16 cellular contexts compared by ENCODE assay signal in genomic region chr10:123890246-123890645, GRCh38. TPM values are rescaled to one million over a fixed set of nuclear protein-coding genes. Genes with fewer than 3 reads are reported as not detected.
A peak's percentile ranks its signal among the peaks of the same experiment; 100 is the strongest.
DNase-seq lines count a peak whose midpoint lies in the region; ATAC-seq, FAIRE-seq and TF ChIP-seq lines count a peak whose summit lies in the region.
"Had no signal": no experiment of that assay in that cellular context is flagged by ENCODE, and none has a peak within 500 bp of the region (broad histone marks: within the 10 kb centered on the region; RNA-seq: fewer than 3 reads in every experiment).

No MANE protein-coding gene starts in this region.

- H3F3A ChIP-seq in GM23338 (replicated peaks; ENCODE audit: low read depth): no peaks in the 10 kb centered on the region; the same call in 1 of the 2 replicates

- H3K4me1 Mint-ChIP-seq in GM23338: peaks cover 20% of the 10 kb centered on the region
- H3K4me1 Mint-ChIP-seq in glutamatergic neuron (ENCODE audit: low read depth, unreplicated experiment): peaks cover 2% of the 10 kb centered on the region
- H3K4me1 Mint-ChIP-seq: activated T-helper 17 cell treated with anti-CD3 and anti-CD28 coated beads, Interleukin-2, amount 50 U/mL, for 72 hours had no signal

- H3K9ac ChIP-seq in endothelial cell of umbilical vein (replicated peaks; ENCODE audit: extremely low read depth, insufficient read depth, low read length): no peak overlapping the region
- H3K9ac ChIP-seq: BLaER1 treated with 17β-estradiol and CSF1 and Interleukin-3, amounts not matched to agents 10 nM and 100 nM had no signal

- H3K4me1 ChIP-seq in GM23338 (ENCODE audit: insufficient read depth): peaks cover 21% of the 10 kb centered on the region
- no peaks in the 10 kb centered on the region for H3K4me1 ChIP-seq in endothelial cell of umbilical vein (ENCODE audit: control insufficient read depth, extremely low read depth, insufficient read depth, low read length)
- H3K4me1 ChIP-seq in testis: peaks cover 10% of the 10 kb centered on the region

- H3K4me3 Mint-ChIP-seq in GM23338 (peak overlapping the region; percentile 77; the same call in 2 of the 3 replicates), glutamatergic neuron (ENCODE audit: unreplicated experiment) (no peak overlapping the region)
- H3K4me3 Mint-ChIP-seq: activated T-helper 17 cell treated with anti-CD3 and anti-CD28 coated beads, Interleukin-2, amount 50 U/mL, for 72 hours; dendritic cell treated with granulocyte-macrophage colony-stimulating factor and Interleukin-4, amounts not matched to agents 40 ng/mL and 50 ng/mL, for 4 days; HFFc6; stimulated activated memory B cell treated with anti-CD40 and anti-IgM and Interleukin-4, amounts not matched to agents 10 μg/mL and 1 μg/mL and 100 μg/mL, for 72 hours had no signal

- CTCF ChIA-PET in endothelial cell of umbilical vein (lab: Charles Lee): no interaction called here

- H3K4me3 ChIP-seq in GM23338: 0 out of 2 replicates have a peak overlapping the region, but pooled peaks have one; percentile 81
- H3K4me3 ChIP-seq in endothelial cell of umbilical vein (replicated peaks in 1 of 3; ENCODE audit: insufficient read depth in 1 of 3, low read depth in 1 of 3, low read length in 3 of 3): no peak overlapping the region
- peak overlapping the region; percentile 54 to 57 for H3K4me3 ChIP-seq in testis
- peak overlapping the region in 4 of 59 donors; percentile 38 to 53 (median 48) for H3K4me3 ChIP-seq in dorsolateral prefrontal cortex
- H3K4me3 ChIP-seq: BLaER1 treated with 17β-estradiol and CSF1 and Interleukin-3, amounts not matched to agents 10 nM and 100 nM had no signal

- no peak for FAIRE-seq in endothelial cell of umbilical vein (lab: Jason Lieb, UNC)
- FAIRE-seq: TTC549 had no signal

- WGBS in testis, 2 donors: 38 to 66% methylated on average over 8 of the region's 8 CpGs

- DNase-seq in GM23338 (ENCODE audit: low spot score) (no peak), endothelial cell of umbilical vein (ENCODE audit: low read depth, low spot score) (no peak), midbrain (lab: John Stamatoyannopoulos, UW) (peak; percentile 34), testis (no peak), glutamatergic neuron (no peak), ACHN (no peak), dorsolateral prefrontal cortex (no peak), T-helper 9 cell (no peak)
- DNase-seq: activated CD4-positive, alpha-beta T cell treated with anti-CD3 and anti-CD28 coated beads, Interleukin-2, amount 50 U/mL, for 48 hours; HFFc6; immature natural killer cell had no signal

- TF ChIP-seq CTCF in GM23338 (conservative IDR thresholded peaks at IDR 0.05; ENCODE audit: low read depth in 2 of 2) (no peak), endothelial cell of umbilical vein (IDR thresholded peaks at IDR 0.05; ENCODE audit: extremely low read depth in 1 of 2, insufficient read depth in 1 of 2, low read depth in 1 of 2, low read length in 2 of 2) (no peak), testis (IDR thresholded peaks at IDR 0.05) (no peak), glutamatergic neuron (IDR thresholded peaks at IDR 0.05; ENCODE audit: partially characterized antibody, unreplicated experiment) (no peak), dorsolateral prefrontal cortex (IDR thresholded peaks at IDR 0.05 in 54 of 56, conservative IDR thresholded peaks at IDR 0.05 in 2 of 56; ENCODE audit: low read depth in 1 of 56, partially characterized antibody in 56 of 56) (no peak)

- dilution Hi-C loops in endothelial cell of umbilical vein (cut with MboI; ENCODE audit: extremely low pct_ligation_motif_present, low sequenced_read_pairs): no loop called here

- H3K27me3 ChIP-seq in GM23338 (ENCODE audit: insufficient read depth): peaks cover 30% of the 10 kb centered on the region
- peaks cover 10 to 17% of the 10 kb centered on the region in 2 experiments for H3K27me3 ChIP-seq in endothelial cell of umbilical vein (ENCODE audit: control insufficient read depth in 2 of 2, insufficient read depth in 2 of 2, low read length in 2 of 2)
- H3K27me3 ChIP-seq in testis: no peaks in the 10 kb centered on the region
- H3K27me3 ChIP-seq in dorsolateral prefrontal cortex: peaks cover 0 to 29% (median 13%) of the 10 kb centered on the region in 45 donors
- H3K27me3 ChIP-seq: BLaER1 treated with 17β-estradiol and CSF1 and Interleukin-3, amounts not matched to agents 10 nM and 100 nM had no signal

- intact Hi-C loops in endothelial cell of umbilical vein (cut with micrococcal nuclease): no loop called here
- intact Hi-C loops in testis (cut with DNase I; ENCODE audit: low total_unique reads): no loop called here
- intact Hi-C loops in dorsolateral prefrontal cortex (cut with DNase I): no loop called here

- H4K20me1 ChIP-seq in GM23338 (replicated peaks; ENCODE audit: insufficient read depth) (no peaks in the 10 kb centered on the region), endothelial cell of umbilical vein (replicated peaks; ENCODE audit: control insufficient read depth, extremely low read depth, insufficient read depth, low read length) (no peaks in the 10 kb centered on the region)
- H4K20me1 ChIP-seq: BLaER1 treated with 17β-estradiol and CSF1 and Interleukin-3, amounts not matched to agents 10 nM and 100 nM had no signal

- no peaks in the 10 kb centered on the region for H3K79me2 ChIP-seq in GM23338 (replicated peaks; ENCODE audit: insufficient read depth)
- no peaks in the 10 kb centered on the region for H3K79me2 ChIP-seq in endothelial cell of umbilical vein (ENCODE audit: control insufficient read depth, insufficient read depth, low read length)

- TF ChIP-seq POLR2A in endothelial cell of umbilical vein (IDR thresholded peaks at IDR 0.05; ENCODE audit: low read depth, low read length) (no peak), testis (IDR thresholded peaks at IDR 0.05) (no peak)

- no peaks in the 10 kb centered on the region for H3K9me1 ChIP-seq in endothelial cell of umbilical vein (replicated peaks; ENCODE audit: control insufficient read depth, extremely low read depth, insufficient read depth, low read length)

- ATAC-seq in GM23338: no peak
- ATAC-seq: activated T-helper 17 cell treated with anti-CD3 and anti-CD28 coated beads, Interleukin-2, amount 50 U/mL, for 72 hours; stimulated activated memory B cell treated with anti-CD40 and anti-IgM and Interleukin-4, amounts not matched to agents 10 μg/mL and 1 μg/mL and 100 μg/mL, for 72 hours had no signal

- H3K36me3 ChIP-seq in GM23338 (ENCODE audit: insufficient read depth): no peaks in the 10 kb centered on the region
- H3K36me3 ChIP-seq in endothelial cell of umbilical vein (ENCODE audit: control insufficient read depth in 2 of 2, extremely low read depth in 1 of 2, insufficient read depth in 2 of 2, low read length in 2 of 2): no peaks in the 10 kb centered on the region
- no peaks in the 10 kb centered on the region for H3K36me3 ChIP-seq in testis (ENCODE audit: low read depth, missing control alignments)
- H3K36me3 ChIP-seq: BLaER1 treated with 17β-estradiol and CSF1 and Interleukin-3, amounts not matched to agents 10 nM and 100 nM had no signal

- H3K36me3 Mint-ChIP-seq in GM23338 (ENCODE audit: low read depth) (no peaks in the 10 kb centered on the region), glutamatergic neuron (ENCODE audit: unreplicated experiment) (no peaks in the 10 kb centered on the region)
- H3K36me3 Mint-ChIP-seq: immature natural killer cell; stimulated activated memory B cell treated with anti-CD40 and anti-IgM and Interleukin-4, amounts not matched to agents 10 μg/mL and 1 μg/mL and 100 μg/mL, for 72 hours had no signal

- in situ Hi-C loops in ACHN (cut with HindIII; ENCODE audit: low pct_ligation_motif_present, low pct_unique_long_range_greater_than_20kb, low sequenced_read_pairs): no loop called here

- H3K27ac ChIP-seq in GM23338 (ENCODE audit: low read depth) (no peak overlapping the region), endothelial cell of umbilical vein (ENCODE audit: insufficient read depth, low read depth, low read length) (no peak overlapping the region), testis (peak overlapping the region; percentile 41 to 92), dorsolateral prefrontal cortex (peak overlapping the region in 5 of 59 donors; percentile 2 to 51 (median 44))
- H3K27ac ChIP-seq: BLaER1 treated with 17β-estradiol and CSF1 and Interleukin-3, amounts not matched to agents 10 nM and 100 nM had no signal

- peak overlapping the region; percentile 93; the same call in 1 of the 2 replicates for H2AFZ ChIP-seq in GM23338
- H2AFZ ChIP-seq in endothelial cell of umbilical vein (ENCODE audit: low read depth, low read length): no peak overlapping the region

- POLR2A ChIA-PET in endothelial cell of umbilical vein (lab: Charles Lee): no interaction called here

- no peaks in the 10 kb centered on the region for H3K9me3 ChIP-seq in endothelial cell of umbilical vein (replicated peaks; ENCODE audit: control insufficient read depth, insufficient read depth, low read length)
- H3K9me3 ChIP-seq in testis: no peaks in the 10 kb centered on the region
- H3K9me3 ChIP-seq: BLaER1 treated with 17β-estradiol and CSF1 and Interleukin-3, amounts not matched to agents 10 nM and 100 nM had no signal

- H3K9me3 Mint-ChIP-seq in GM23338 (no peaks in the 10 kb centered on the region), glutamatergic neuron (ENCODE audit: unreplicated experiment) (peaks cover 3% of the 10 kb centered on the region)
- H3K9me3 Mint-ChIP-seq: activated T-helper 17 cell treated with anti-CD3 and anti-CD28 coated beads, Interleukin-2, amount 50 U/mL, for 72 hours; dendritic cell treated with granulocyte-macrophage colony-stimulating factor and Interleukin-4, amounts not matched to agents 40 ng/mL and 50 ng/mL, for 4 days; HFFc6; immature natural killer cell; stimulated activated memory B cell treated with anti-CD40 and anti-IgM and Interleukin-4, amounts not matched to agents 10 μg/mL and 1 μg/mL and 100 μg/mL, for 72 hours had no signal

- BruUV-seq in endothelial cell of umbilical vein (replicated peaks; lab: Mats Ljungman, UMichigan): no TSS peak

- no peaks in the 10 kb centered on the region for H3K9me2 ChIP-seq in GM23338 (ENCODE audit: insufficient read depth)

- no peak overlapping the region for H3K27ac Mint-ChIP-seq in GM23338
- H3K27ac Mint-ChIP-seq in glutamatergic neuron (ENCODE audit: unreplicated experiment): no peak overlapping the region
- H3K27ac Mint-ChIP-seq: activated T-helper 17 cell treated with anti-CD3 and anti-CD28 coated beads, Interleukin-2, amount 50 U/mL, for 72 hours; dendritic cell treated with granulocyte-macrophage colony-stimulating factor and Interleukin-4, amounts not matched to agents 40 ng/mL and 50 ng/mL, for 4 days; HFFc6; immature natural killer cell; stimulated activated memory B cell treated with anti-CD40 and anti-IgM and Interleukin-4, amounts not matched to agents 10 μg/mL and 1 μg/mL and 100 μg/mL, for 72 hours had no signal

- H3K27me3 Mint-ChIP-seq in GM23338 (ENCODE audit: insufficient read depth, low read depth, poor library complexity): peaks cover 27% of the 10 kb centered on the region
- peaks cover 7% of the 10 kb centered on the region for H3K27me3 Mint-ChIP-seq in glutamatergic neuron (ENCODE audit: unreplicated experiment)

- H3K4me2 ChIP-seq in GM23338 (peak overlapping the region; percentile 89), endothelial cell of umbilical vein (ENCODE audit: insufficient read depth, low read length) (no peak overlapping the region)
- H3K4me2 ChIP-seq: BLaER1 treated with 17β-estradiol and CSF1 and Interleukin-3, amounts not matched to agents 10 nM and 100 nM had no signal

RNA-seq across cellular contexts. Expression of gene CPXM2, which starts 1.4 kb away (rescaled TPM):
- 5.3 and 8.1 TPM in 2 replicates for total RNA-seq in GM23338 (2014; rRNA removed; shearing (Covaris generic))
- 0.92 and 1.6 TPM in 2 replicates for polyA plus RNA-seq in GM23338 (2016; fragmentation: Nextera tagmentation; extraction: Ambion mirVana)
- total RNA-seq in endothelial cell of umbilical vein: 0.42 and 2.7 TPM in 2 replicates
- 1.8 and 1.9 TPM in 2 replicates for polyA plus RNA-seq in endothelial cell of umbilical vein
- 1.5 and 1.7 TPM in 2 replicates for polyA plus RNA-seq in endothelial cell of umbilical vein (2011; cell fraction: cytosol; rRNA removed)
- 0.98 and 1.4 TPM in 2 replicates for polyA plus RNA-seq in endothelial cell of umbilical vein (2011; cell fraction: nucleus; rRNA removed)
- not detected in 2 replicates for polyA plus RNA-seq in endothelial cell of umbilical vein (2012)
- 1.2 and 2.2 TPM in 2 replicates for polyA minus RNA-seq in endothelial cell of umbilical vein
- not detected for polyA minus RNA-seq in endothelial cell of umbilical vein (2011; cell fraction: cytosol; rRNA and poly(A)+ RNA removed)
- 0.58 and 0.72 TPM in 2 replicates for polyA minus RNA-seq in endothelial cell of umbilical vein (2011; cell fraction: nucleus; rRNA and poly(A)+ RNA removed)
- 10 to 100 TPM; 16.0 to 17.5 TPM for total RNA-seq in testis
- 40.0 TPM for polyA plus RNA-seq in testis (ENCODE audit: insufficient read depth, low read depth, low replicate concordance)
- total RNA-seq in glutamatergic neuron (ENCODE audit: unreplicated experiment): not detected
- 1 to 10 TPM in 117 of 120 experiments, under 1 TPM in 3; 0.46 to 8.0 (median 2.3) TPM for total RNA-seq in dorsolateral prefrontal cortex
- total RNA-seq: activated T-helper 17 cell treated with anti-CD3 and anti-CD28 coated beads, Interleukin-2, amount 50 U/mL, for 72 hours; HFFc6 had no signal
- polyA plus RNA-seq: immature natural killer cell had no signal

Comparison
In these comparisons a context has a peak if more than half of its experiments do, and no peak if none do; other contexts are left out.
1. H3K27ac ChIP-seq: peak in testis (2 of 2); none in GM23338 (single experiment) and endothelial cell of umbilical vein (single experiment).
2. H3K4me3 ChIP-seq: peak in GM23338 (single experiment) and testis (2 of 2); none in endothelial cell of umbilical vein (0 of 3).